In genomic region chr4:48017108-48017527, GRCh38 we compare ENCODE assay signal across 8 cellular contexts.
DNase-seq lines count a peak whose midpoint lies in the region; ATAC-seq and TF ChIP-seq lines count a peak whose summit lies in the region.

No MANE protein-coding gene starts in this region.

- no peaks in the 10 kb centered on the region for H3F3A ChIP-seq in DOHH2 (ENCODE audit: control insufficient read depth, insufficient read depth)

- H3K9me3 ChIP-seq in DOHH2 (ENCODE audit: control insufficient read depth, insufficient read depth, low read length) (no peaks in the 10 kb centered on the region), mucosa of rectum (ENCODE audit: control insufficient read depth in 2 of 2, low read length in 2 of 2) (no peaks in the 10 kb centered on the region)

- ATAC-seq in effector memory CD8-positive, alpha-beta T cell (replicated peaks) = peak; percentile 16
- peak; percentile 44 for ATAC-seq in stimulated activated memory B cell treated with anti-CD40 and anti-IgM and Interleukin-4, amounts not matched to agents 10 μg/mL and 1 μg/mL and 100 μg/mL, for 72 hours
- ATAC-seq in GM18520 (IDR thresholded peaks at IDR 0.05; ENCODE audit: unreplicated experiment) = no peak

- no peaks in the 10 kb centered on the region for H3K9me3 Mint-ChIP-seq in effector memory CD8-positive, alpha-beta T cell
- no peaks in the 10 kb centered on the region for H3K9me3 Mint-ChIP-seq in stimulated activated memory B cell treated with anti-CD40 and anti-IgM and Interleukin-4, amounts not matched to agents 10 μg/mL and 1 μg/mL and 100 μg/mL, for 72 hours

- no peaks in the 10 kb centered on the region for H3K9me2 ChIP-seq in DOHH2 (replicated peaks; ENCODE audit: control insufficient read depth, low read length)

- no peak for TF ChIP-seq CTCF in DOHH2 (IDR thresholded peaks at IDR 0.05; ENCODE audit: low read depth, low read length, poor library complexity, severe bottlenecking)

- peak overlapping the region; percentile 78 to 86 for H3K4me3 Mint-ChIP-seq in effector memory CD8-positive, alpha-beta T cell
- H3K4me3 Mint-ChIP-seq in stimulated activated memory B cell treated with anti-CD40 and anti-IgM and Interleukin-4, amounts not matched to agents 10 μg/mL and 1 μg/mL and 100 μg/mL, for 72 hours = peak overlapping the region; percentile 85

- H3K4me2 ChIP-seq in DOHH2 (ENCODE audit: low read length) = peak overlapping the region; percentile 78

- H3K36me3 ChIP-seq in DOHH2 (ENCODE audit: control insufficient read depth, low read length) = no peaks in the 10 kb centered on the region
- no peaks in the 10 kb centered on the region for H3K36me3 ChIP-seq in mucosa of rectum (ENCODE audit: control insufficient read depth in 2 of 2, insufficient read depth in 2 of 2, low read length in 2 of 2)

- H3K4me1 Mint-ChIP-seq in effector memory CD8-positive, alpha-beta T cell (ENCODE audit: low read depth in 2 of 2) = peaks cover 4 to 7% of the 10 kb centered on the region in 2 donors
- peaks cover 20% of the 10 kb centered on the region for H3K4me1 Mint-ChIP-seq in stimulated activated memory B cell treated with anti-CD40 and anti-IgM and Interleukin-4, amounts not matched to agents 10 μg/mL and 1 μg/mL and 100 μg/mL, for 72 hours

- H3K36me3 Mint-ChIP-seq in effector memory CD8-positive, alpha-beta T cell (ENCODE audit: insufficient read depth) = no peaks in the 10 kb centered on the region
- no peaks in the 10 kb centered on the region for H3K36me3 Mint-ChIP-seq in stimulated activated memory B cell treated with anti-CD40 and anti-IgM and Interleukin-4, amounts not matched to agents 10 μg/mL and 1 μg/mL and 100 μg/mL, for 72 hours

- no peaks in the 10 kb centered on the region for H3K79me2 ChIP-seq in DOHH2 (ENCODE audit: control insufficient read depth, low read length)

- peaks cover 32 to 37% of the 10 kb centered on the region in 2 donors for H3K27me3 Mint-ChIP-seq in effector memory CD8-positive, alpha-beta T cell
- peaks cover 71% of the 10 kb centered on the region for H3K27me3 Mint-ChIP-seq in stimulated activated memory B cell treated with anti-CD40 and anti-IgM and Interleukin-4, amounts not matched to agents 10 μg/mL and 1 μg/mL and 100 μg/mL, for 72 hours

- DNase-seq in HS-5 (ENCODE audit: low read depth) = peak; percentile 38
- DNase-seq in activated CD4-positive, alpha-beta T cell treated with anti-CD3 and anti-CD28 coated beads for 48 hours = peak; percentile 73
- DNase-seq in effector memory CD8-positive, alpha-beta T cell = no peak
- DNase-seq in SIG-M5 (lab: John Stamatoyannopoulos, UW) = no peak

- H3K9ac ChIP-seq in mucosa of rectum (ENCODE audit: low read depth in 1 of 2, low read length in 2 of 2) = peak overlapping the region; percentile 80 to 86

- no peaks in the 10 kb centered on the region for H4K20me1 ChIP-seq in DOHH2 (ENCODE audit: control insufficient read depth, insufficient read depth, low read depth, low read length)

- H3K4me3 ChIP-seq in DOHH2 (ENCODE audit: low read length) (peak overlapping the region; percentile 92), mucosa of rectum (ENCODE audit: low read length in 2 of 2) (peak overlapping the region; percentile 78 to 91)

- H3K27me3 ChIP-seq in DOHH2 (ENCODE audit: control insufficient read depth, low read length) (peaks cover 13% of the 10 kb centered on the region), mucosa of rectum (ENCODE audit: control insufficient read depth in 2 of 2, insufficient read depth in 2 of 2, low read length in 2 of 2) (peaks cover 0 to 3% of the 10 kb centered on the region in 2 donors)

- H3K4me1 ChIP-seq in DOHH2 (ENCODE audit: control insufficient read depth, low read length) (peaks cover 30% of the 10 kb centered on the region), mucosa of rectum (ENCODE audit: control insufficient read depth in 2 of 2, insufficient read depth in 2 of 2, low read length in 2 of 2) (peaks cover 20 to 33% of the 10 kb centered on the region in 2 donors)

- no peak overlapping the region for H3K27ac ChIP-seq in DOHH2 (ENCODE audit: low read depth, low read length)
- H3K27ac ChIP-seq in mucosa of rectum (ENCODE audit: low read depth in 2 of 2, low read length in 2 of 2) = peak overlapping the region; percentile 82 to 88

- no peak overlapping the region for H3K27ac Mint-ChIP-seq in effector memory CD8-positive, alpha-beta T cell
- no peak overlapping the region for H3K27ac Mint-ChIP-seq in stimulated activated memory B cell treated with anti-CD40 and anti-IgM and Interleukin-4, amounts not matched to agents 10 μg/mL and 1 μg/mL and 100 μg/mL, for 72 hours

Comparison
In these comparisons a context has a peak if more than half of its experiments do, and no peak if none do; other contexts are left out.
1. DNase-seq: peak in HS-5 (single experiment) and activated CD4-positive, alpha-beta T cell treated with anti-CD3 and anti-CD28 coated beads for 48 hours (single experiment); none in effector memory CD8-positive, alpha-beta T cell (0 of 3) and SIG-M5 (single experiment).